Comparison of ENCODE assay signal across 26 cellular contexts in genomic region chr20:41101660-41102059, GRCh38.
"Had no signal": no experiment of that assay in that cellular context is flagged by ENCODE, and none has a peak within 500 bp of the region (broad histone marks: within the 10 kb centered on the region; RNA-seq: fewer than 3 reads in every experiment).

No MANE protein-coding gene starts in this region.

- H3K27me3 Mint-ChIP-seq: IgD-negative memory B cell, T-cell had no signal

- H3K27me3 ChIP-seq: SJSA1 had no signal

- H3K9me3 ChIP-seq: SJSA1, SK-N-SH had no signal

- FAIRE-seq: K562, RCC 7860 had no signal

- H3K4me2 ChIP-seq: KMS-11, SK-N-SH had no signal

- H3K27ac ChIP-seq: KMS-11, SJSA1 had no signal

- H3K4me3 Mint-ChIP-seq: IgD-negative memory B cell, T-cell had no signal

- H3K4me3 ChIP-seq: K562, SJSA1 had no signal

- DNase-seq: Kasumi-1, MM.1S, NCI-H1092 treated with DMSO at 0.1 percent for 48 hours, NCI-H1436, NCI-H187, NCI-H2029, NCI-H2081 treated with DMSO at 0.1 percent for 48 hours, NCI-H2171, NCI-H226, NCI-H446, NCI-H510A, NCI-H524 treated with DMSO at 0.1 percent for 48 hours, NCI-H69, NCI-H774, PC-3, Right ventricle myocardium superior, RPMI8226, SIG-M5, SK-N-SH, SW 1271, T-cell had no signal

- H3K27ac Mint-ChIP-seq: IgD-negative memory B cell, T-cell had no signal

- H3K4me1 ChIP-seq: SJSA1 had no signal

- ATAC-seq: K562, PC-3, T-cell had no signal

- H3K9me3 Mint-ChIP-seq: IgD-negative memory B cell, T-cell had no signal

- H3K9ac ChIP-seq: KMS-11, SK-N-SH had no signal

- H3K9me2 ChIP-seq: SK-N-SH had no signal
